Comparison of ENCODE assay signal across 13 cellular contexts in the genomic region with DNA sequence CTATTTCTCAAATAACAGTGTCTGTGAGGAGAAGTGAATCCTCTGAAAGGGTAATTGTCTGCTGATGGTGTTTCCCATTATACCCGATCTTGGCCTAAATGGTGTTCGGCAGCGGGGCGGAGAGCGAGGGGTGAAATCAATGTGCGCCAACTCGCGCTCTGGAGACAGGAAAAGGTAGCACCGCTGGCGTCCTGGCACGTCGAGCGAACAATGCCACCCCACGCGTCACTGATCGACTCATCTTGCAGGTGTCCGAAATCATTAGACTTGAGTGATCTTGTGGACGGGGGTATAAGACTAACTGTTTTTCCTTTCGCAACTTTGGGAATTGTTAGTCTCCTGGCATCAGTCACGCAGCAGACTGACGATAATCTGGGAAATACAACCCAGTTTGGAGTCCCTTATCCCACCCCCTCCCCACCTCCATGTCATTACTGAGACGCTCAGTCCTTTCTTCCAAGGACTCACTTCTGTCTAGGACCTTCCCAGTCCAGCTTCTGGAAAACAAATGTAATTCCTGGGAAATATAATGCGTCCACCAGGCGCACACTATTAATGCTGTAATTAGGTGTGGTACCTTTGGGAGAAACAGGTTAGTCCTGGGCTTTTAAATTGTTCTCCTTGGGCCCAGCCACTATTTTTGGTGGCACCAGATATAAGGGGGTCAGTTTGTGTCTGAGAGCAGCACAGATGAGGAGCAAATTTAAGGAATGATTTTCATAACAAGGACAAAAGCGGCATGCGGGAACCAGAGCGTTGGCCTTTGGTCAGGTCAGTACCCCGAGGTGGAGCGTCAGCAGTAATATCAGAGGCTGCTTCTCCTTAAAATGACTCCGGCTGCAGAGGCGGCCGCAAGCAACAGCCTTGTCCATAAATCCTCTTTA. TPM values are rescaled to one million over a fixed set of nuclear protein-coding genes. Genes with fewer than 3 reads are reported as not detected.
DNase-seq lines count a peak whose midpoint lies in the region; ATAC-seq, FAIRE-seq and TF ChIP-seq lines count a peak whose summit lies in the region.
"Had no signal": no experiment of that assay in that cellular context is flagged by ENCODE, and none has a peak within 500 bp of the region (broad histone marks: within the 10 kb centered on the region; RNA-seq: fewer than 3 reads in every experiment).

No MANE protein-coding gene starts in this region.

- H3K27me3 ChIP-seq in CD4-positive, alpha-beta T cell (ENCODE audit: control insufficient read depth, insufficient read depth, low read length) = peaks cover 100% of the 10 kb centered on the region

- in situ Hi-C loops in GM13977 (cut with MboI; ENCODE audit: low pct_unique_long_range_greater_than_20kb, low sequenced_read_pairs, unreplicated experiment) = loop anchor here (25.0 kb wide), 5 partner anchors 283 to 1458 kb away; a partner anchor contains a TSS

- no peak overlapping the region for H3K27ac ChIP-seq in CD4-positive, alpha-beta T cell (ENCODE audit: low read depth, low read length)
- H3K27ac ChIP-seq: breast epithelium, left ventricle myocardium inferior, Peyer's patch, suprapubic skin had no signal

- CTCF ChIA-PET in CD4-positive, alpha-beta T cell (lab: Charles Lee) = no interaction called here

- peaks cover 51% of the 10 kb centered on the region for H3K4me1 Mint-ChIP-seq in CD4-positive, alpha-beta T cell (ENCODE audit: low read depth)
- peaks cover 34% of the 10 kb centered on the region for H3K4me1 Mint-ChIP-seq in activated naive CD8-positive, alpha-beta T cell treated with anti-CD3 and anti-CD28 coated beads for 36 hours
- peaks cover 20 to 21% of the 10 kb centered on the region in 2 donors for H3K4me1 Mint-ChIP-seq in natural killer cell treated with Interleukin-12 subunit alpha and Interleukin-12 subunit beta and Interleukin-15 and Interleukin-18, amount 100 ng/mL, for 72 hours (ENCODE audit: low read depth in 2 of 2)

- no peak for ATAC-seq in CD4-positive, alpha-beta T cell (ENCODE audit: poor library complexity)
- no peak for ATAC-seq in natural killer cell treated with Interleukin-12 subunit alpha and Interleukin-12 subunit beta and Interleukin-15 and Interleukin-18, amount 100 ng/mL, for 72 hours

- no peaks in the 10 kb centered on the region for H3K9me3 ChIP-seq in CD4-positive, alpha-beta T cell (ENCODE audit: control insufficient read depth, low read length)
- H3K9me3 ChIP-seq: breast epithelium, left ventricle myocardium inferior, Peyer's patch, suprapubic skin had no signal

- peak overlapping the region; percentile 83 for H3K4me3 Mint-ChIP-seq in CD4-positive, alpha-beta T cell
- H3K4me3 Mint-ChIP-seq in activated naive CD8-positive, alpha-beta T cell treated with anti-CD3 and anti-CD28 coated beads for 36 hours = peak overlapping the region; percentile 35
- peak overlapping the region; percentile 80 for H3K4me3 Mint-ChIP-seq in natural killer cell treated with Interleukin-12 subunit alpha and Interleukin-12 subunit beta and Interleukin-15 and Interleukin-18, amount 100 ng/mL, for 72 hours

- FAIRE-seq in frontal cortex (lab: Jason Lieb, UNC) = no peak

- H3K9me3 Mint-ChIP-seq in CD4-positive, alpha-beta T cell = peaks cover 3% of the 10 kb centered on the region
- no peaks in the 10 kb centered on the region for H3K9me3 Mint-ChIP-seq in activated naive CD8-positive, alpha-beta T cell treated with anti-CD3 and anti-CD28 coated beads for 36 hours
- H3K9me3 Mint-ChIP-seq in natural killer cell treated with Interleukin-12 subunit alpha and Interleukin-12 subunit beta and Interleukin-15 and Interleukin-18, amount 100 ng/mL, for 72 hours = no peaks in the 10 kb centered on the region

- TF ChIP-seq CTCF in CD4-positive, alpha-beta T cell (IDR thresholded peaks at IDR 0.05) = no peak
- TF ChIP-seq CTCF in GM13977 (IDR thresholded peaks at IDR 0.05; ENCODE audit: extremely low read depth, insufficient read depth, missing control alignments) = no peak

- H3K27me3 Mint-ChIP-seq in CD4-positive, alpha-beta T cell = peaks cover 94% of the 10 kb centered on the region
- H3K27me3 Mint-ChIP-seq in activated naive CD8-positive, alpha-beta T cell treated with anti-CD3 and anti-CD28 coated beads for 36 hours = peaks cover 91% of the 10 kb centered on the region
- peaks cover 37 to 43% of the 10 kb centered on the region in 2 donors for H3K27me3 Mint-ChIP-seq in natural killer cell treated with Interleukin-12 subunit alpha and Interleukin-12 subunit beta and Interleukin-15 and Interleukin-18, amount 100 ng/mL, for 72 hours

- POLR2A ChIA-PET in CD4-positive, alpha-beta T cell (lab: Charles Lee) = interaction anchor here (0.6 to 1.3 kb wide), 2 partner anchors 22 to 23 kb away, joined by 3 to 4 read pairs; a partner anchor contains a TSS

- no peak overlapping the region for H3K27ac Mint-ChIP-seq in CD4-positive, alpha-beta T cell
- H3K27ac Mint-ChIP-seq in activated naive CD8-positive, alpha-beta T cell treated with anti-CD3 and anti-CD28 coated beads for 36 hours = no peak overlapping the region
- no peak overlapping the region for H3K27ac Mint-ChIP-seq in natural killer cell treated with Interleukin-12 subunit alpha and Interleukin-12 subunit beta and Interleukin-15 and Interleukin-18, amount 100 ng/mL, for 72 hours

- intact Hi-C loops in CD4-positive, alpha-beta T cell (cut with DNase I, micrococcal nuclease) = loop anchor here in 1 of 2 experiments (2.0 to 10.0 kb wide), 3 partner anchors 21 to 403 kb away; a partner anchor contains a TSS

- no peak for DNase-seq in CD4-positive, alpha-beta T cell
- DNase-seq in GM13977 (ENCODE audit: low spot score) (peak; percentile 31), frontal cortex (ENCODE audit: low spot score in 2 of 2) (no peak), DMS79 (lab: John Stamatoyannopoulos, UW) (no peak)
- DNase-seq in activated naive CD8-positive, alpha-beta T cell treated with anti-CD3 and anti-CD28 coated beads for 36 hours = no peak
- DNase-seq in natural killer cell treated with Interleukin-12 subunit alpha and Interleukin-12 subunit beta and Interleukin-15 and Interleukin-18, amount 100 ng/mL, for 72 hours (ENCODE audit: low spot score) = no peak
- DNase-seq in activated CD4-positive, CD25-positive, alpha-beta regulatory T cell treated with anti-CD3 and anti-CD28 coated beads, Interleukin-2, amount 50 U/mL, for 72 hours = no peak
- DNase-seq: left ventricle myocardium inferior, NCI-H1417 treated with DMSO at 0.1 percent for 48 hours, Peyer's patch had no signal

- peaks cover 5% of the 10 kb centered on the region for H3K36me3 Mint-ChIP-seq in CD4-positive, alpha-beta T cell (ENCODE audit: low read depth)
- H3K36me3 Mint-ChIP-seq in activated naive CD8-positive, alpha-beta T cell treated with anti-CD3 and anti-CD28 coated beads for 36 hours = no peaks in the 10 kb centered on the region
- no peaks in the 10 kb centered on the region for H3K36me3 Mint-ChIP-seq in natural killer cell treated with Interleukin-12 subunit alpha and Interleukin-12 subunit beta and Interleukin-15 and Interleukin-18, amount 100 ng/mL, for 72 hours

RNA-seq across cellular contexts. Expression of a gene that starts 2.3 kb away (rescaled TPM):
- total RNA-seq in CD4-positive, alpha-beta T cell = not detected
- not detected for total RNA-seq in activated naive CD8-positive, alpha-beta T cell treated with anti-CD3 and anti-CD28 coated beads for 36 hours
- not detected for total RNA-seq in natural killer cell treated with Interleukin-12 subunit alpha and Interleukin-12 subunit beta and Interleukin-15 and Interleukin-18, amount 100 ng/mL, for 72 hours
- 0.82 TPM for total RNA-seq in frontal cortex
- total RNA-seq: breast epithelium, left ventricle myocardium inferior, NCI-H460, Peyer's patch had no signal

RNA-seq across cellular contexts. Expression of a gene that starts 22.1 kb away (rescaled TPM):
- 10 to 100 TPM; 31.1 to 33.8 TPM for total RNA-seq in CD4-positive, alpha-beta T cell
- 10 to 100 TPM in 1 of 2 experiments, 1 to 10 TPM in 1; 9.6 to 15.7 TPM for total RNA-seq in activated naive CD8-positive, alpha-beta T cell treated with anti-CD3 and anti-CD28 coated beads for 36 hours
- total RNA-seq in natural killer cell treated with Interleukin-12 subunit alpha and Interleukin-12 subunit beta and Interleukin-15 and Interleukin-18, amount 100 ng/mL, for 72 hours = 10 to 100 TPM; 10.5 to 20.6 TPM
- total RNA-seq in frontal cortex = 6.9 TPM
